In the genomic region with DNA sequence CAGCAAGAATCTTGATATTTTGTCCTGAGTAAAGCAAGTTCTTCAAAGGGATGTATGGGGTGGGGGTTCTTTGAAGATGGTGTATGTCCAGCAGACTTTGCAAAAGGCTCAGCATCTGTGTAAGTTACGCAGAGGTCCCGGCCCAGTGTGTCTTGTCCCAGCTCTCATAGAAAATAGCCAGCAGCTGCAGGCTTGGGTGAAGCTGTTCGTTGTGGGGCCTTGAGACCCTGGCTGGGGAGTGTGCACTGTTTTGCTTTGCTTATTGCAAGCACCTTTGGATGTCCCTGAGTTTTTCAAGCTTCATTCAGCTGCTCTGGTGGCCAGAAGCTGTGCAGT, we compare ENCODE assay signal across 32 cellular contexts.
DNase-seq lines count a peak whose midpoint lies in the region; ATAC-seq and TF ChIP-seq lines count a peak whose summit lies in the region.
"Had no signal": no experiment of that assay in that cellular context is flagged by ENCODE, and none has a peak within 500 bp of the region (broad histone marks: within the 10 kb centered on the region; RNA-seq: fewer than 3 reads in every experiment).

No MANE protein-coding gene starts in this region.

- H3K9ac ChIP-seq in adipocyte (ENCODE audit: low read length) = peak overlapping the region; percentile 9
- H3K9ac ChIP-seq in muscle layer of colon (ENCODE audit: low read length) = no peak overlapping the region
- H3K9ac ChIP-seq in skeletal muscle satellite cell (ENCODE audit: low read depth, low read length) = peak overlapping the region; percentile 8
- H3K9ac ChIP-seq: BLaER1 treated with 17β-estradiol and CSF1 and Interleukin-3, amounts not matched to agents 10 nM and 100 nM; KMS-11 had no signal

- H3K4me3 Mint-ChIP-seq in GM23338 = no peak overlapping the region
- H3K4me3 Mint-ChIP-seq: activated CD4-positive, alpha-beta T cell treated with anti-CD3 and anti-CD28 coated beads, Interleukin-2, amount 10 ng/mL, durations not matched to agents 7 days and 5 days; activated naive CD8-positive, alpha-beta T cell treated with anti-CD3 and anti-CD28 coated beads, Interleukin-2, amount 10 ng/mL, durations not matched to agents 7 days and 5 days; WTC11 had no signal

- no peaks in the 10 kb centered on the region for H3K4me1 Mint-ChIP-seq in GM23338
- H3K4me1 Mint-ChIP-seq: activated CD4-positive, alpha-beta T cell treated with anti-CD3 and anti-CD28 coated beads, Interleukin-2, amount 10 ng/mL, durations not matched to agents 7 days and 5 days; activated naive CD8-positive, alpha-beta T cell treated with anti-CD3 and anti-CD28 coated beads, Interleukin-2, amount 10 ng/mL, durations not matched to agents 7 days and 5 days; WTC11 had no signal

- no peak for TF ChIP-seq CTCF in GM23338 (conservative IDR thresholded peaks at IDR 0.05; ENCODE audit: low read depth in 2 of 2)

- H3K4me3 ChIP-seq in GM23338 (no peak overlapping the region), adipocyte (ENCODE audit: low read length) (no peak overlapping the region), muscle layer of colon (ENCODE audit: low read depth in 1 of 2, low read length in 2 of 2) (no peak overlapping the region), skeletal muscle satellite cell (ENCODE audit: low read length) (no peak overlapping the region)
- H3K4me3 ChIP-seq: ascending aorta; BLaER1 treated with 17β-estradiol and CSF1 and Interleukin-3, amounts not matched to agents 10 nM and 100 nM; coronary artery; left ventricle myocardium inferior; MG63; skin epidermis; thoracic aorta had no signal

- H3K9me3 ChIP-seq in adipocyte (ENCODE audit: control insufficient read depth, low read length) (peaks cover 4% of the 10 kb centered on the region), muscle layer of colon (ENCODE audit: low read length) (no peaks in the 10 kb centered on the region), skeletal muscle satellite cell (replicated peaks; ENCODE audit: low read length) (no peaks in the 10 kb centered on the region)
- H3K9me3 ChIP-seq: ascending aorta, Caco-2, MG63 had no signal

- no peaks in the 10 kb centered on the region for H3K9me3 Mint-ChIP-seq in GM23338
- H3K9me3 Mint-ChIP-seq: activated CD4-positive, alpha-beta T cell treated with anti-CD3 and anti-CD28 coated beads, Interleukin-2, amount 10 ng/mL, durations not matched to agents 7 days and 5 days had no signal

- H3K4me1 ChIP-seq in GM23338 (ENCODE audit: insufficient read depth) = no peaks in the 10 kb centered on the region
- peaks cover 8% of the 10 kb centered on the region for H3K4me1 ChIP-seq in adipocyte (ENCODE audit: control insufficient read depth, insufficient read depth, low read length)
- peaks cover 17% of the 10 kb centered on the region for H3K4me1 ChIP-seq in muscle layer of colon (ENCODE audit: insufficient read depth, low read length)
- peaks cover 13% of the 10 kb centered on the region for H3K4me1 ChIP-seq in skeletal muscle satellite cell (ENCODE audit: control insufficient read depth, insufficient read depth, low read length)
- H3K4me1 ChIP-seq: ascending aorta; BLaER1 treated with 17β-estradiol and CSF1 and Interleukin-3, amounts not matched to agents 10 nM and 100 nM; Caco-2 had no signal

- H4K20me1 ChIP-seq in GM23338 (replicated peaks; ENCODE audit: insufficient read depth) = no peaks in the 10 kb centered on the region
- H4K20me1 ChIP-seq: BLaER1 treated with 17β-estradiol and CSF1 and Interleukin-3, amounts not matched to agents 10 nM and 100 nM had no signal

- H3F3A ChIP-seq in GM23338 (replicated peaks; ENCODE audit: low read depth) = no peaks in the 10 kb centered on the region

- no peaks in the 10 kb centered on the region; the same call in 2 of the 3 replicates for H3K36me3 Mint-ChIP-seq in GM23338 (ENCODE audit: low read depth)
- H3K36me3 Mint-ChIP-seq: activated naive CD8-positive, alpha-beta T cell treated with anti-CD3 and anti-CD28 coated beads, Interleukin-2, amount 10 ng/mL, durations not matched to agents 7 days and 5 days; WTC11 had no signal

- H3K27ac Mint-ChIP-seq in GM23338 = no peak overlapping the region
- H3K27ac Mint-ChIP-seq: activated CD4-positive, alpha-beta T cell treated with anti-CD3 and anti-CD28 coated beads, Interleukin-2, amount 10 ng/mL, durations not matched to agents 7 days and 5 days; activated naive CD8-positive, alpha-beta T cell treated with anti-CD3 and anti-CD28 coated beads, Interleukin-2, amount 10 ng/mL, durations not matched to agents 7 days and 5 days; WTC11 had no signal

- no peaks in the 10 kb centered on the region for H3K79me2 ChIP-seq in GM23338 (replicated peaks; ENCODE audit: insufficient read depth)

- no peak for DNase-seq in GM23338 (ENCODE audit: low spot score)
- no peak for DNase-seq in adipocyte (ENCODE audit: low read depth)
- no peak for DNase-seq in MV-4-11 (lab: John Stamatoyannopoulos, UW)
- no peak for DNase-seq in NCI-H69 (lab: John Stamatoyannopoulos, UW)
- DNase-seq: activated CD4-positive, alpha-beta T cell treated with anti-CD3 and anti-CD28 coated beads, Interleukin-2, amount 10 ng/mL, durations not matched to agents 7 days and 5 days; activated effector memory CD4-positive, alpha-beta T cell treated with anti-CD3 and anti-CD28 coated beads, Interleukin-2, amount 50 U/mL, for 16 hours; activated naive CD8-positive, alpha-beta T cell treated with anti-CD3 and anti-CD28 coated beads, Interleukin-2, amount 10 ng/mL, durations not matched to agents 7 days and 5 days; activated T-cell treated with anti-CD3 and anti-CD28 coated beads, Interleukin-2, amount 50 U/mL, for 1 hour; Caco-2; effector CD8-positive, alpha-beta T cell; H7; head of caudate nucleus; left ventricle myocardium inferior; mesendoderm; NCI-H1417; NCI-H2081; NCI-H2227 treated with DMSO at 0.1 percent for 48 hours; NCI-H526 treated with DMSO at 0.1 percent for 48 hours; nucleus accumbens; stimulated activated naive CD8-positive, alpha-beta T cell treated with anti-CD3 and anti-CD28 coated beads, Interleukin-15, Interleukin-2, amounts not matched to agents 100 U/mL and 50 U/mL, for 24 hours had no signal

- H3K4me2 ChIP-seq in GM23338 (no peak overlapping the region), skeletal muscle satellite cell (ENCODE audit: low read length) (peak overlapping the region; percentile 53)
- H3K4me2 ChIP-seq: BLaER1 treated with 17β-estradiol and CSF1 and Interleukin-3, amounts not matched to agents 10 nM and 100 nM; KMS-11 had no signal

- no peaks in the 10 kb centered on the region for H3K27me3 ChIP-seq in GM23338 (ENCODE audit: insufficient read depth)
- H3K27me3 ChIP-seq in adipocyte (replicated peaks; ENCODE audit: control insufficient read depth, insufficient read depth, low read length) = no peaks in the 10 kb centered on the region
- H3K27me3 ChIP-seq in muscle layer of colon (ENCODE audit: control insufficient read depth in 1 of 2, insufficient read depth in 2 of 2, low read length in 2 of 2) = no peaks in the 10 kb centered on the region
- H3K27me3 ChIP-seq in skeletal muscle satellite cell (ENCODE audit: control insufficient read depth, insufficient read depth, low read length) = no peaks in the 10 kb centered on the region
- H3K27me3 ChIP-seq: ascending aorta; BLaER1 treated with 17β-estradiol and CSF1 and Interleukin-3, amounts not matched to agents 10 nM and 100 nM; MG63 had no signal

- no peaks in the 10 kb centered on the region for H3K27me3 Mint-ChIP-seq in GM23338 (ENCODE audit: insufficient read depth, low read depth, poor library complexity)
- H3K27me3 Mint-ChIP-seq: activated CD4-positive, alpha-beta T cell treated with anti-CD3 and anti-CD28 coated beads, Interleukin-2, amount 10 ng/mL, durations not matched to agents 7 days and 5 days; activated naive CD8-positive, alpha-beta T cell treated with anti-CD3 and anti-CD28 coated beads, Interleukin-2, amount 10 ng/mL, durations not matched to agents 7 days and 5 days had no signal

- H3K27ac ChIP-seq in GM23338 (ENCODE audit: low read depth) = no peak overlapping the region
- H3K27ac ChIP-seq in muscle layer of colon (ENCODE audit: low read depth, low read length) = peak overlapping the region; percentile 42
- H3K27ac ChIP-seq: ascending aorta; BLaER1 treated with 17β-estradiol and CSF1 and Interleukin-3, amounts not matched to agents 10 nM and 100 nM; coronary artery; epithelial cell of prostate; KMS-11; left ventricle myocardium inferior; skin epidermis; thoracic aorta had no signal

- H3K9me2 ChIP-seq in GM23338 (ENCODE audit: insufficient read depth) = peaks cover 4% of the 10 kb centered on the region; the same call in 1 of the 2 replicates

- H3K36me3 ChIP-seq in GM23338 (ENCODE audit: insufficient read depth) (no peaks in the 10 kb centered on the region), adipocyte (ENCODE audit: control insufficient read depth, insufficient read depth, low read length, severe bottlenecking) (no peaks in the 10 kb centered on the region), muscle layer of colon (ENCODE audit: insufficient read depth, low read length) (no peaks in the 10 kb centered on the region), skeletal muscle satellite cell (ENCODE audit: insufficient read depth, low read length) (no peaks in the 10 kb centered on the region)
- H3K36me3 ChIP-seq: ascending aorta; BLaER1 treated with 17β-estradiol and CSF1 and Interleukin-3, amounts not matched to agents 10 nM and 100 nM; left ventricle myocardium inferior; MG63; thoracic aorta had no signal

- ATAC-seq in GM23338 (no peak), HG03039 (IDR thresholded peaks at IDR 0.05; ENCODE audit: unreplicated experiment) (no peak)
- ATAC-seq: stimulated activated naive CD8-positive, alpha-beta T cell treated with anti-CD3 and anti-CD28 coated beads, Interleukin-15, Interleukin-2, amounts not matched to agents 100 U/mL and 50 U/mL, for 24 hours; WTC11 had no signal

- peak overlapping the region; percentile 72; the same call in 1 of the 2 replicates for H2AFZ ChIP-seq in GM23338

TF ChIP-seq in GM23338, 12 proteins besides CTCF, POLR2A, EP300 and RAD21 (continues in another document):
- TF ChIP-seq CREB1 (CRISPR knock-in tag; IDR thresholded peaks at IDR 0.05; ENCODE audit: low read depth) (no peak), NANOG (IDR thresholded peaks at IDR 0.05; ENCODE audit: borderline replicate concordance) (no peak), ZNF114 (CRISPR knock-in tag; IDR thresholded peaks at IDR 0.05) (no peak), EZH2 (IDR thresholded peaks at IDR 0.05; ENCODE audit: low read depth, unreplicated experiment) (no peak)
- TF ChIP-seq, protein P1, sequence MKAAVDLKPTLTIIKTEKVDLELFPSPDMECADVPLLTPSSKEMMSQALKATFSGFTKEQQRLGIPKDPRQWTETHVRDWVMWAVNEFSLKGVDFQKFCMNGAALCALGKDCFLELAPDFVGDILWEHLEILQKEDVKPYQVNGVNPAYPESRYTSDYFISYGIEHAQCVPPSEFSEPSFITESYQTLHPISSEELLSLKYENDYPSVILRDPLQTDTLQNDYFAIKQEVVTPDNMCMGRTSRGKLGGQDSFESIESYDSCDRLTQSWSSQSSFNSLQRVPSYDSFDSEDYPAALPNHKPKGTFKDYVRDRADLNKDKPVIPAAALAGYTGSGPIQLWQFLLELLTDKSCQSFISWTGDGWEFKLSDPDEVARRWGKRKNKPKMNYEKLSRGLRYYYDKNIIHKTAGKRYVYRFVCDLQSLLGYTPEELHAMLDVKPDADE (IDR thresholded peaks at IDR 0.05) = no peak
